ENCODE assay signal across 25 cellular contexts in genomic region chr4:165630671-165631070, GRCh38.
DNase-seq lines count a peak whose midpoint lies in the region; ATAC-seq and TF ChIP-seq lines count a peak whose summit lies in the region.
"Had no signal": no experiment of that assay in that cellular context is flagged by ENCODE, and none has a peak within 500 bp of the region (broad histone marks: within the 10 kb centered on the region; RNA-seq: fewer than 3 reads in every experiment).

No MANE protein-coding gene starts in this region.

- TF ChIP-seq CTCF in epithelial cell of esophagus (IDR thresholded peaks at IDR 0.05; ENCODE audit: insufficient read depth, low read depth, low read length, missing control alignments): no peak
- TF ChIP-seq CTCF in psoas muscle (IDR thresholded peaks at IDR 0.05): no peak
- no peak for TF ChIP-seq CTCF in activated CD8-positive, alpha-beta T cell treated with anti-CD3 and anti-CD28 coated beads for 36 hours (IDR thresholded peaks at IDR 0.05)

- no peaks in the 10 kb centered on the region for H3K36me3 Mint-ChIP-seq in activated CD8-positive, alpha-beta T cell treated with anti-CD3 and anti-CD28 coated beads for 36 hours (ENCODE audit: low read depth)
- H3K36me3 Mint-ChIP-seq: CD4-positive, alpha-beta memory T cell had no signal

- H3K4me3 ChIP-seq in right cardiac atrium (ENCODE audit: low read length): no peak overlapping the region
- no peak overlapping the region for H3K4me3 ChIP-seq in epithelial cell of esophagus (ENCODE audit: low read length)
- H3K4me3 ChIP-seq in psoas muscle: no peak overlapping the region
- H3K4me3 ChIP-seq: GM23248, K562, SJCRH30 had no signal

- H3K27ac ChIP-seq in right cardiac atrium (ENCODE audit: low read length) (peak overlapping the region; percentile 49), psoas muscle (peak overlapping the region; percentile 23)
- H3K27ac ChIP-seq: GM23248, RWPE1, SJCRH30 had no signal

- intact Hi-C loops in right cardiac atrium (cut with DNase I) (no loop called here), cardiac septum (cut with DNase I) (no loop called here), psoas muscle (cut with DNase I) (no loop called here)
- intact Hi-C loops in activated CD8-positive, alpha-beta T cell treated with anti-CD3 and anti-CD28 coated beads for 36 hours (cut with micrococcal nuclease): no loop called here

- H3K27me3 ChIP-seq in right cardiac atrium (ENCODE audit: control insufficient read depth, insufficient read depth): no peaks in the 10 kb centered on the region
- no peaks in the 10 kb centered on the region for H3K27me3 ChIP-seq in psoas muscle (ENCODE audit: insufficient read depth in 3 of 3, low read length in 2 of 3)
- H3K27me3 ChIP-seq: SJCRH30 had no signal

- no peaks in the 10 kb centered on the region for H3K4me1 Mint-ChIP-seq in activated CD8-positive, alpha-beta T cell treated with anti-CD3 and anti-CD28 coated beads for 36 hours (ENCODE audit: low read depth)
- H3K4me1 Mint-ChIP-seq: CD4-positive, alpha-beta memory T cell had no signal

- ATAC-seq in right cardiac atrium (peak in 1 of 2 donors; percentile 45), psoas muscle (peak in 3 of 4 donors; percentile 50 to 66 (median 56)), HG02610 (IDR thresholded peaks at IDR 0.05; ENCODE audit: unreplicated experiment) (no peak)
- no peak for ATAC-seq in activated CD8-positive, alpha-beta T cell treated with anti-CD3 and anti-CD28 coated beads for 36 hours
- ATAC-seq: K562, Panc1 had no signal

- no peak overlapping the region for H3K4me3 Mint-ChIP-seq in activated CD8-positive, alpha-beta T cell treated with anti-CD3 and anti-CD28 coated beads for 36 hours
- H3K4me3 Mint-ChIP-seq: CD4-positive, alpha-beta memory T cell had no signal

- DNase-seq in right cardiac atrium (no peak), cardiac septum (ENCODE audit: low spot score) (no peak), epithelial cell of esophagus (ENCODE audit: low read depth) (peak; percentile 4), psoas muscle (no peak), NCI-H1930 (lab: John Stamatoyannopoulos, UW) (no peak)
- no peak for DNase-seq in activated CD8-positive, alpha-beta T cell treated with anti-CD3 and anti-CD28 coated beads for 36 hours
- DNase-seq: C1 segment of cervical spinal cord; CD4-positive, alpha-beta memory T cell; COR-L47; DMS53; H7; Kasumi-1; MV-4-11; NCI-H1105; NCI-H1436 treated with DMSO at 0.1 percent for 48 hours; NCI-H187 treated with DMSO at 0.1 percent for 48 hours; NCI-H2107; NCI-H524 treated with DMSO at 0.1 percent for 48 hours; NCI-H82; SJCRH30 had no signal

- POLR2A ChIA-PET in activated CD8-positive, alpha-beta T cell treated with anti-CD3 and anti-CD28 coated beads for 36 hours (lab: Charles Lee): no interaction called here

- H3K4me1 ChIP-seq in right cardiac atrium (ENCODE audit: control insufficient read depth, insufficient read depth, low read length): no peaks in the 10 kb centered on the region
- H3K4me1 ChIP-seq in psoas muscle: no peaks in the 10 kb centered on the region

- no peaks in the 10 kb centered on the region for H3K27me3 Mint-ChIP-seq in activated CD8-positive, alpha-beta T cell treated with anti-CD3 and anti-CD28 coated beads for 36 hours
- H3K27me3 Mint-ChIP-seq: CD4-positive, alpha-beta memory T cell had no signal

- CTCF ChIA-PET in activated CD8-positive, alpha-beta T cell treated with anti-CD3 and anti-CD28 coated beads for 36 hours (lab: Charles Lee): no interaction called here

- H3K27ac Mint-ChIP-seq in activated CD8-positive, alpha-beta T cell treated with anti-CD3 and anti-CD28 coated beads for 36 hours: no peak overlapping the region
- H3K27ac Mint-ChIP-seq: CD4-positive, alpha-beta memory T cell had no signal

- no peaks in the 10 kb centered on the region for H3K9me3 Mint-ChIP-seq in activated CD8-positive, alpha-beta T cell treated with anti-CD3 and anti-CD28 coated beads for 36 hours

- no peaks in the 10 kb centered on the region for H3K36me3 ChIP-seq in psoas muscle (ENCODE audit: insufficient read depth in 1 of 2, low read depth in 1 of 2)
- H3K36me3 ChIP-seq: SJCRH30 had no signal

- H3K9me3 ChIP-seq in right cardiac atrium (ENCODE audit: control insufficient read depth, low read length): no peaks in the 10 kb centered on the region
- H3K9me3 ChIP-seq in psoas muscle: no peaks in the 10 kb centered on the region
- H3K9me3 ChIP-seq: SJCRH30 had no signal

Comparison
In these comparisons a context has a peak if more than half of its experiments do, and no peak if none do; other contexts are left out.
1. ATAC-seq: peak in psoas muscle (3 of 4); none in HG02610 (single experiment) and activated CD8-positive, alpha-beta T cell treated with anti-CD3 and anti-CD28 coated beads for 36 hours (single experiment).